In the genomic region with DNA sequence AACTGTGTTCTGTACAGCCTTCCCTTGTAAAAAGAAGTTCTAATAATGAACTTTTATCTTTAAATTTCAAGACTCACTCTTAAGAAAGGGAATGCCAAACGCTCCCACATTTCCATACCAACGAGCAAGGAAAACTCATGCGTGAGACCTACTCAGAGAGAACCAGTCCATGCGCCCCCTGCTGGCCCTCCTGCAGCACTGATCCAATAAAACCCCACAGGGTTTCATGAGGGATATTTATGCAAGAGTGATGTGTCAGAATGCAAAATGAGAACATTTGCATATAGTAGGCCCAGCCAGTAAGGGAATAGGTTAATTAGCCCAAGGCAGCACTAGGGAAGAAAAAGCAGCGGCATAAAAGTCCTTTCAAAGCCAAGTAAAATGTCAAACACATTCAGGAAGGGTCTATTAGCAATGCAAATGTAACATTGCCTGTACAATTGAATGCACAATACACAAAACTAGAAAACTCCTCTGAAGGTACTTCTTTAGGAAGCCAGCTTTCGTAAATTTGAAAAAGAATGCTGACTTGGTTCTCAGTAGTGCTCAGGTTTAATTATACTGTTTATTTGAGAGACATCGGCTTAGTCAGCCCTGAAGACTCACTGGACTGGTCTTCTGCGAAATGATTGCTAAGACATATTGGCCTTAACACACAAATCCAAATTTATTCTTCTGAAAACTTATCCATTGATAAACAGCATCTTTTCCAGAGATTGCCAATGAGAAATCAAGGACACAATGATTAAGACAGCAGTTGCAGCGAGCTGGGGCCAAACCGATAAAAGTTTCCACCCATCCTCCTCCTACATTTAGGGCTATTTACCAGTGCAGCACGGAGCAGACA, we compare ENCODE assay signal across 8 cellular contexts.
DNase-seq lines count a peak whose midpoint lies in the region; ATAC-seq and TF ChIP-seq lines count a peak whose summit lies in the region.

No MANE protein-coding gene starts in this region.

- DNase-seq in DMS53 treated with DMSO at 0.1 percent for 48 hours (lab: John Stamatoyannopoulos, UW; ENCODE audit: unreplicated experiment) (peak; percentile 44), NB4 (ENCODE audit: low read depth) (peak; percentile 81), T-helper 2 cell (peak; percentile 32 to 72 (median 47)), astrocyte of the cerebellum (ENCODE audit: low read depth) (peak; percentile 68)

- H3K9me3 ChIP-seq in iPS-15b (ENCODE audit: control insufficient read depth, insufficient read depth, low read length): no peaks in the 10 kb centered on the region

- ATAC-seq in GM21723 (IDR thresholded peaks at IDR 0.05; ENCODE audit: unreplicated experiment) (peak; percentile 43), HG03571 (IDR thresholded peaks at IDR 0.05; ENCODE audit: unreplicated experiment) (no peak)

- no peak overlapping the region for H3K9ac ChIP-seq in iPS-15b (ENCODE audit: low read depth, low read length)

- H3K4me3 ChIP-seq in NB4 (ENCODE audit: low read depth, low read length): no peak overlapping the region
- H3K4me3 ChIP-seq in astrocyte of the cerebellum (ENCODE audit: low read depth, low read length): no peak overlapping the region
- H3K4me3 ChIP-seq in iPS-15b (ENCODE audit: low read depth, low read length): peak overlapping the region; percentile 5
- H3K4me3 ChIP-seq in skin epidermis: no peak overlapping the region

- H3K27me3 ChIP-seq in iPS-15b (ENCODE audit: control insufficient read depth, insufficient read depth, low read length): no peaks in the 10 kb centered on the region

- TF ChIP-seq POLR2A in NB4 (IDR thresholded peaks at IDR 0.05; ENCODE audit: extremely low read depth, insufficient read length): no peak

- H3K4me1 ChIP-seq in iPS-15b (ENCODE audit: control insufficient read depth, insufficient read depth, low read length): peaks cover 5% of the 10 kb centered on the region

- in situ Hi-C loops in astrocyte of the cerebellum (cut with HindIII; ENCODE audit: low sequenced_read_pairs): no loop called here

- H3K36me3 ChIP-seq in iPS-15b (ENCODE audit: control insufficient read depth, insufficient read depth, low read length): peaks cover under 1% of the 10 kb centered on the region

- peak; percentile 97 for TF ChIP-seq CTCF in NB4 (IDR thresholded peaks at IDR 0.05; ENCODE audit: low read depth, low read length)
- peak; percentile 97 for TF ChIP-seq CTCF in astrocyte of the cerebellum (IDR thresholded peaks at IDR 0.05; ENCODE audit: low read depth, low read length, missing control alignments)

- peak overlapping the region in 11 of 21 experiments; percentile 10 to 70 (median 43) for H3K27ac ChIP-seq in skin epidermis
